Comparison of ENCODE assay signal across 5 cellular contexts in the genomic region with DNA sequence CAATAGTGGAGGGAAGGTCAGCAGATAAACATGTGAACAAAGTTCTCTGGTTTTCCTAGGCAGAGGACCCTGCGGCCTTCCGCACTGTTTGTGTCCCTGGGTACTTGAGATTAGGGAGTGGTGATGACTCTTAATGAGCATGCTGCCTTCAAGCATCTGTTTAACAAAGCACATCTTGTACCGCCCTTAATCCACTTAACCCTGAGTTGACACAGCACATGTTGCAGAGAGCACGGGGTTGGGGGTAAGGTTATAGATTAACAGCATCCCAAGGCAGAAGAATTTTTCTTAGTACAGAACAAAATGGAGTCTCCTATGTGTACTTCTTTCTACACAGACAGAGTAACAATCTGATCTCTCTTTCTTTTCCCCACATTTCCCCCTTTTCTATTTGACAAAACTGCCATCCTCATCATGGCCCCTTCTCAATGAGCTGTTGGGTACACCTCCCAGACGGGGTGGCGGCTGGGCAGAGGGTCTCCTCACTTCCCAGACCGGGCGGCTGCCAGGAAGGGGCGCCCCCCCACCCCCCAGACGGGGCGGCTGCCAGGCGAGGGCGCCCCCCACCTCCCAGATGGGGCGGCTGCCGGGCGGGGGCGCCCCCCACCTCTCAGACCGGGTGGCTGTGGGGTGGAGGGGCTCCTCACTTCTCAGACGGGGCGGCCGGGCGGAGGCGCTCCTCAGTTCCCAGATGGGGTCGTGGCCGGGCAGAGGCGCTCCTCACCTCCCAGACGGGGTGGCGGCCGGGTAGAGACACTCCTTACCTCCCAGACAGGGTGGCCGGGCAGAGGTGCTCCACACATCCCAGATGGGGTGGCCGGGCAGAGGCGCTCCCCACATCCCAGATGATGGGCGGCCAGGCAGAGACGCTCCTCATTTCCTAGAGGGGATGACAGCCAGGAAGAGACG.
A peak's percentile ranks its signal among the peaks of the same experiment; 100 is the strongest.
DNase-seq lines count a peak whose midpoint lies in the region; ATAC-seq and TF ChIP-seq lines count a peak whose summit lies in the region.
"Not testable (repeated sequence)": the region's sequence is repeated elsewhere in the genome, so short reads cannot be mapped to it uniquely, and the experiment has no call there.

No MANE protein-coding gene starts in this region.

- not testable (repeated sequence) for TF ChIP-seq EP300 in ovary (IDR thresholded peaks at IDR 0.05)

- H3K9me3 Mint-ChIP-seq in HFFc6; chondrocyte (ENCODE audit: low read depth): not testable (repeated sequence)
- peaks cover 11 to 12% of the 10 kb centered on the region in 2 donors for H3K9me3 Mint-ChIP-seq in stimulated activated naive CD8-positive, alpha-beta T cell treated with anti-CD3 and anti-CD28 coated beads, Interleukin-15, amount 100 ng/mL, for 72 hours

- H3K27me3 ChIP-seq in hepatocyte, ovary: not testable (repeated sequence)

- peak overlapping the region; percentile 70 for H3K27ac Mint-ChIP-seq in HFFc6
- not testable (repeated sequence) for H3K27ac Mint-ChIP-seq in chondrocyte (ENCODE audit: unreplicated experiment); stimulated activated naive CD8-positive, alpha-beta T cell treated with anti-CD3 and anti-CD28 coated beads, Interleukin-15, amount 100 ng/mL, for 72 hours

- not testable (repeated sequence) for TF ChIP-seq POLR2A in ovary (IDR thresholded peaks at IDR 0.05)

- TF ChIP-seq CTCF in HFFc6 (IDR thresholded peaks at IDR 0.05); chondrocyte (IDR thresholded peaks at IDR 0.05); hepatocyte (IDR thresholded peaks at IDR 0.05; ENCODE audit: poor library complexity); ovary (IDR thresholded peaks at IDR 0.05): not testable (repeated sequence)

- not testable (repeated sequence) for H4K20me1 ChIP-seq in hepatocyte (ENCODE audit: insufficient read depth, poor library complexity, severe bottlenecking)

- H2AFZ ChIP-seq in hepatocyte = not testable (repeated sequence)

- H3K79me2 ChIP-seq in hepatocyte = not testable (repeated sequence)

- intact Hi-C loops in ovary (cut with DNase I) = not testable (repeated sequence)

- not testable (repeated sequence) for H3K4me3 Mint-ChIP-seq in HFFc6; chondrocyte (ENCODE audit: unreplicated experiment); stimulated activated naive CD8-positive, alpha-beta T cell treated with anti-CD3 and anti-CD28 coated beads, Interleukin-15, amount 100 ng/mL, for 72 hours

- peak overlapping the region; percentile 29 for H3K27ac ChIP-seq in hepatocyte
- H3K27ac ChIP-seq in ovary = not testable (repeated sequence)

- DNase-seq in HFFc6; hepatocyte (ENCODE audit: low spot score); stimulated activated naive CD8-positive, alpha-beta T cell treated with anti-CD3 and anti-CD28 coated beads, Interleukin-15, amount 100 ng/mL, for 72 hours: not testable (repeated sequence)
- DNase-seq in chondrocyte (ENCODE audit: low spot score) (peak; percentile 77), ovary (peak in 3 of 5 donors; percentile 9 to 22 (median 12))

- H3K9me3 ChIP-seq in hepatocyte (ENCODE audit: low read depth); ovary: not testable (repeated sequence)

- H3K4me3 ChIP-seq in hepatocyte, ovary: not testable (repeated sequence)

- H3K36me3 Mint-ChIP-seq in HFFc6 (ENCODE audit: low read depth); chondrocyte (ENCODE audit: low read depth): not testable (repeated sequence)

- H3K9me2 ChIP-seq in hepatocyte (replicated peaks; ENCODE audit: insufficient read depth) = not testable (repeated sequence)

- H3K27me3 Mint-ChIP-seq in HFFc6 (ENCODE audit: insufficient read depth); chondrocyte (ENCODE audit: low read depth); stimulated activated naive CD8-positive, alpha-beta T cell treated with anti-CD3 and anti-CD28 coated beads, Interleukin-15, amount 100 ng/mL, for 72 hours: not testable (repeated sequence)

- H3K4me1 Mint-ChIP-seq in HFFc6 (ENCODE audit: low read depth) (peaks cover 24% of the 10 kb centered on the region), chondrocyte (ENCODE audit: low read depth) (peaks cover 11% of the 10 kb centered on the region)
- not testable (repeated sequence) for H3K4me1 Mint-ChIP-seq in stimulated activated naive CD8-positive, alpha-beta T cell treated with anti-CD3 and anti-CD28 coated beads, Interleukin-15, amount 100 ng/mL, for 72 hours

- not testable (repeated sequence) for H3K36me3 ChIP-seq in hepatocyte (replicated peaks; ENCODE audit: insufficient read depth, low read depth); ovary

- 80% methylated on average over 12 of the region's 35 CpGs for WGBS in hepatocyte (ENCODE audit: low lambda C conversion rate, missing lambda C conversion rate)
- 91 to 96% (median 92%) methylated on average over 34 to 35 of the region's 35 CpGs for WGBS in ovary, 3 donors

- not testable (repeated sequence) for H3K4me1 ChIP-seq in hepatocyte (ENCODE audit: insufficient read depth); ovary (ENCODE audit: insufficient read depth)

- not testable (repeated sequence) for H3K4me2 ChIP-seq in hepatocyte

- peak; percentile 68 for ATAC-seq in stimulated activated naive CD8-positive, alpha-beta T cell treated with anti-CD3 and anti-CD28 coated beads, Interleukin-15, amount 100 ng/mL, for 72 hours
